22 cellular contexts compared by ENCODE assay signal in genomic region chr1:92329356-92330129, GRCh38. TPM values are rescaled to one million over a fixed set of nuclear protein-coding genes. Genes with fewer than 3 reads are reported as not detected.
DNase-seq lines count a peak whose midpoint lies in the region; ATAC-seq, FAIRE-seq and TF ChIP-seq lines count a peak whose summit lies in the region.
"Had no signal": no experiment of that assay in that cellular context is flagged by ENCODE, and none has a peak within 500 bp of the region (broad histone marks: within the 10 kb centered on the region; RNA-seq: fewer than 3 reads in every experiment).

No MANE protein-coding gene starts in this region.

- TF ChIP-seq CTCF in PC-3 (conservative IDR thresholded peaks at IDR 0.05; ENCODE audit: low read depth, low read length) (no peak), bronchial epithelial cell (IDR thresholded peaks at IDR 0.05; ENCODE audit: insufficient read depth, low read length, severe bottlenecking) (peak; percentile 11), keratinocyte (optimal IDR thresholded peaks at IDR 0.05 in 1 of 3, IDR thresholded peaks at IDR 0.05 in 1 of 3, conservative IDR thresholded peaks at IDR 0.05 in 1 of 3; ENCODE audit: extremely low read depth in 1 of 3, insufficient read depth in 2 of 3, low read length in 3 of 3) (peak in 1 of 3 experiments; percentile 6), MM.1S (IDR thresholded peaks at IDR 0.05; ENCODE audit: low read length) (no peak)

- DNase-seq in Daoy (ENCODE audit: low read depth) (peak; percentile 91), PC-3 (peak; percentile 69), bronchial epithelial cell (ENCODE audit: low read depth) (peak; percentile 93), keratinocyte (ENCODE audit: low read depth, low spot score) (peak; percentile 76), MM.1S (no peak), DMS79 treated with DMSO at 0.1 percent for 48 hours (lab: John Stamatoyannopoulos, UW) (no peak), Ammon's horn (ENCODE audit: low spot score) (no peak)
- DNase-seq: activated CD4-positive, alpha-beta memory T cell treated with anti-CD3 and anti-CD28 coated beads, Interleukin-2, amount 10 ng/mL, durations not matched to agents 7 days and 5 days; activated naive CD8-positive, alpha-beta T cell treated with anti-CD3 and anti-CD28 coated beads, Interleukin-2, amount 10 ng/mL, durations not matched to agents 7 days and 5 days; activated T-cell treated with anti-CD3 and anti-CD28 coated beads, Interleukin-2, amount 50 U/mL, for 72 hours; Calu3; H7; heart right ventricle; left colon; NCI-H187 treated with DMSO at 0.1 percent for 48 hours; NCI-H510A; occipital lobe; right lobe of liver; stimulated activated CD4-positive, alpha-beta T cell treated with anti-CD3 and anti-CD28 coated beads, Interleukin-2, amount 100 ng/mL, for 24 hours; substantia nigra had no signal

- no peaks in the 10 kb centered on the region for H3K79me2 ChIP-seq in PC-3 (ENCODE audit: low read length)
- H3K79me2 ChIP-seq in keratinocyte (ENCODE audit: control insufficient read depth, insufficient read depth, low read length), result peaks cover 2% of the 10 kb centered on the region
- no peaks in the 10 kb centered on the region for H3K79me2 ChIP-seq in MM.1S (ENCODE audit: low read length)

- 0 out of 2 replicates have a peak overlapping the region, but pooled peaks have one; percentile 5 for H3K4me2 ChIP-seq in PC-3 (ENCODE audit: low read length)
- H3K4me2 ChIP-seq in keratinocyte (ENCODE audit: control insufficient read depth, extremely low read depth, insufficient read depth, low read depth, low read length), result peak overlapping the region; percentile 52
- H3K4me2 ChIP-seq in MM.1S (ENCODE audit: low read depth, low read length), result no peak overlapping the region

- H2AFZ ChIP-seq in PC-3 (ENCODE audit: low read length) (no peak overlapping the region), keratinocyte (ENCODE audit: control insufficient read depth, low read length) (no peak overlapping the region), MM.1S (ENCODE audit: low read length) (no peak overlapping the region)

- H3K36me3 ChIP-seq in PC-3 (ENCODE audit: low read depth, low read length) (peaks cover 49% of the 10 kb centered on the region), bronchial epithelial cell (ENCODE audit: control insufficient read depth, insufficient read depth, low read length) (no peaks in the 10 kb centered on the region), keratinocyte (ENCODE audit: control insufficient read depth in 2 of 2, extremely low read depth in 1 of 2, insufficient read depth in 2 of 2, low read length in 2 of 2) (no peaks in the 10 kb centered on the region), MM.1S (replicated peaks; ENCODE audit: insufficient read depth, low read length) (no peaks in the 10 kb centered on the region)

- CTCF ChIA-PET in PC-3 (lab: Charles Lee), result no interaction called here

- H3K27ac ChIP-seq in PC-3 (ENCODE audit: low read length), result peak overlapping the region; percentile 65
- H3K27ac ChIP-seq in keratinocyte (ENCODE audit: control insufficient read depth, insufficient read depth, low read length), result peak overlapping the region; percentile 66
- no peak overlapping the region for H3K27ac ChIP-seq in MM.1S (ENCODE audit: low read length)
- H3K27ac ChIP-seq: heart right ventricle, right lobe of liver had no signal

- no peaks in the 10 kb centered on the region for H3F3A ChIP-seq in PC-3 (ENCODE audit: low read length, unreplicated experiment)
- H3F3A ChIP-seq in MM.1S (ENCODE audit: insufficient read depth, low read length), result no peaks in the 10 kb centered on the region

- dilution Hi-C loops in keratinocyte (cut with MboI; ENCODE audit: extremely low pct_ligation_motif_present, low sequenced_read_pairs), result no loop called here

- H3K9ac ChIP-seq in PC-3 (ENCODE audit: low read length) (no peak overlapping the region), keratinocyte (ENCODE audit: control insufficient read depth, extremely low read depth, insufficient read depth, low read length) (peak overlapping the region; percentile 11), MM.1S (ENCODE audit: low read length) (no peak overlapping the region)

- no peak overlapping the region for H3K4me3 ChIP-seq in PC-3 (ENCODE audit: low read length)
- H3K4me3 ChIP-seq in bronchial epithelial cell (ENCODE audit: low read depth, low read length), result no peak overlapping the region
- H3K4me3 ChIP-seq in keratinocyte (ENCODE audit: control insufficient read depth in 2 of 3, extremely low read depth in 1 of 3, insufficient read depth in 2 of 3, low read depth in 1 of 3, low read length in 3 of 3), result no peak overlapping the region
- no peak overlapping the region for H3K4me3 ChIP-seq in MM.1S (ENCODE audit: low read length)
- H3K4me3 ChIP-seq: heart right ventricle, right lobe of liver had no signal

- H3K9me3 ChIP-seq in PC-3 (ENCODE audit: low read length), result no peaks in the 10 kb centered on the region
- H3K9me3 ChIP-seq in keratinocyte (ENCODE audit: control insufficient read depth, low read depth, low read length), result peaks cover 5% of the 10 kb centered on the region
- H3K9me3 ChIP-seq in MM.1S (replicated peaks; ENCODE audit: insufficient read depth, low read length), result no peaks in the 10 kb centered on the region

- no peak for FAIRE-seq in bronchial epithelial cell (lab: Jason Lieb, UNC)
- peak; percentile 99 for FAIRE-seq in keratinocyte (lab: Jason Lieb, UNC)
- FAIRE-seq: endometrium had no signal

- BruUV-seq in PC-3 (replicated peaks; lab: Mats Ljungman, UMichigan), result no TSS peak

- no peaks in the 10 kb centered on the region for H3K9me1 ChIP-seq in keratinocyte (ENCODE audit: control insufficient read depth, extremely low read depth, insufficient read depth, low read length)

- no peak for ATAC-seq in PC-3
- ATAC-seq in HG03469 (IDR thresholded peaks at IDR 0.05; ENCODE audit: unreplicated experiment), result no peak
- ATAC-seq: activated T-cell treated with anti-CD3 and anti-CD28 coated beads, Interleukin-2, amount 50 U/mL, for 72 hours; heart right ventricle; left colon; right lobe of liver had no signal

- POLR2A ChIA-PET in PC-3 (lab: Charles Lee; ENCODE audit: unreplicated experiment), result no interaction called here

- intact Hi-C loops in PC-3 (cut with micrococcal nuclease), result no loop called here

- H3K9me2 ChIP-seq in PC-3 (replicated peaks; ENCODE audit: low read length) (no peaks in the 10 kb centered on the region), MM.1S (replicated peaks; ENCODE audit: insufficient read depth, low read length) (no peaks in the 10 kb centered on the region)

- H3K27me3 ChIP-seq in PC-3 (ENCODE audit: low read length), result no peaks in the 10 kb centered on the region
- H3K27me3 ChIP-seq in bronchial epithelial cell (ENCODE audit: control insufficient read depth, insufficient read depth, low read length), result no peaks in the 10 kb centered on the region
- H3K27me3 ChIP-seq in keratinocyte (ENCODE audit: control insufficient read depth, extremely low read depth, insufficient read depth, low read length), result no peaks in the 10 kb centered on the region
- H3K27me3 ChIP-seq in MM.1S (replicated peaks; ENCODE audit: insufficient read depth, low read length), result no peaks in the 10 kb centered on the region
- H3K27me3 ChIP-seq: heart right ventricle, right lobe of liver had no signal

- peaks cover 13% of the 10 kb centered on the region; the same call in 1 of the 2 replicates for H3K4me1 ChIP-seq in PC-3 (ENCODE audit: insufficient read depth, low read length)
- H3K4me1 ChIP-seq in keratinocyte (ENCODE audit: control insufficient read depth, extremely low read depth, insufficient read depth, low read length), result peaks cover 22% of the 10 kb centered on the region
- no peaks in the 10 kb centered on the region; the same call in 1 of the 2 replicates for H3K4me1 ChIP-seq in MM.1S (ENCODE audit: low read length)
- H3K4me1 ChIP-seq: heart right ventricle, right lobe of liver had no signal

- H4K20me1 ChIP-seq in PC-3 (ENCODE audit: low read length), result no peaks in the 10 kb centered on the region
- no peaks in the 10 kb centered on the region for H4K20me1 ChIP-seq in keratinocyte (ENCODE audit: control insufficient read depth, extremely low read depth, insufficient read depth, low read length)
- no peaks in the 10 kb centered on the region for H4K20me1 ChIP-seq in MM.1S (ENCODE audit: insufficient read depth, low read length)

RNA-seq across cellular contexts. Expression of gene RPAP2, which starts 30.7 kb away (rescaled TPM):
- 34.5 and 36.9 TPM in 2 replicates for total RNA-seq in Daoy (2014; rRNA removed; shearing (Covaris generic))
- total RNA-seq in PC-3 (2014; rRNA removed) (4.1 and 4.3 TPM in 2 replicates), bronchial epithelial cell (4.7 and 5.1 TPM in 2 replicates)
- 12.2 to 21.5 TPM (median 12.5 TPM) in 3 replicates for polyA plus RNA-seq in keratinocyte
- polyA plus RNA-seq in keratinocyte (2011; ENCODE audit: low read depth), result 24.8 TPM
- polyA plus RNA-seq in keratinocyte (2011; cell fraction: cytosol; rRNA removed), result 9.7 and 28.1 TPM in 2 replicates
- 12.4 and 21.1 TPM in 2 replicates for polyA plus RNA-seq in keratinocyte (2011; cell fraction: nucleus; rRNA removed)
- 12.2 and 12.3 TPM in 2 replicates for polyA plus RNA-seq in keratinocyte (2012; ENCODE audit: low replicate concordance)
- 2.5 to 17.6 TPM (median 4.8 TPM) in 3 replicates for polyA minus RNA-seq in keratinocyte
- polyA minus RNA-seq in keratinocyte (2011; cell fraction: cytosol; rRNA and poly(A)+ RNA removed), result 3.3 TPM
- polyA minus RNA-seq in keratinocyte (2011; cell fraction: nucleus; rRNA and poly(A)+ RNA removed), result 4.2 and 22.3 TPM in 2 replicates

RNA-seq across cellular contexts. Expression of gene GLMN, which starts 30.8 kb away (rescaled TPM):
- 56.3 and 57.3 TPM in 2 replicates for total RNA-seq in Daoy (2014; rRNA removed; shearing (Covaris generic))
- 8.7 and 13.6 TPM in 2 replicates for total RNA-seq in PC-3 (2014; rRNA removed)
- total RNA-seq in bronchial epithelial cell, result 4.5 and 4.7 TPM in 2 replicates
- 5.3 to 11.3 TPM (median 5.4 TPM) in 3 replicates for polyA plus RNA-seq in keratinocyte
- 4.6 TPM for polyA plus RNA-seq in keratinocyte (2011; ENCODE audit: low read depth)
- 3.2 and 6.4 TPM in 2 replicates for polyA plus RNA-seq in keratinocyte (2011; cell fraction: cytosol; rRNA removed)
- polyA plus RNA-seq in keratinocyte (2011; cell fraction: nucleus; rRNA removed), result 9.9 and 14.4 TPM in 2 replicates
- 4.8 and 6.7 TPM in 2 replicates for polyA plus RNA-seq in keratinocyte (2012; ENCODE audit: low replicate concordance)
- 0.16 to 5.4 TPM (median 0.92 TPM) in 3 replicates for polyA minus RNA-seq in keratinocyte
- polyA minus RNA-seq in keratinocyte (2011; cell fraction: cytosol; rRNA and poly(A)+ RNA removed), result 2.7 TPM
- 3.0 and 11.7 TPM in 2 replicates for polyA minus RNA-seq in keratinocyte (2011; cell fraction: nucleus; rRNA and poly(A)+ RNA removed)

Comparison
In these comparisons a context has a peak if more than half of its experiments do, and no peak if none do; other contexts are left out.
1. DNase-seq: peak in Daoy (single experiment), PC-3 (single experiment), bronchial epithelial cell (single experiment) and keratinocyte (single experiment); none in MM.1S (single experiment), DMS79 treated with DMSO at 0.1 percent for 48 hours (single experiment) and Ammon's horn (single experiment).